14 cellular contexts compared by ENCODE assay signal in genomic region chr12:40063424-40063823, GRCh38. TPM values are rescaled to one million over a fixed set of nuclear protein-coding genes. Genes with fewer than 3 reads are reported as not detected.
DNase-seq lines count a peak whose midpoint lies in the region; ATAC-seq, FAIRE-seq and TF ChIP-seq lines count a peak whose summit lies in the region.
"Had no signal": no experiment of that assay in that cellular context is flagged by ENCODE, and none has a peak within 500 bp of the region (broad histone marks: within the 10 kb centered on the region; RNA-seq: fewer than 3 reads in every experiment).

No MANE protein-coding gene starts in this region.

- no peaks in the 10 kb centered on the region for H4K20me1 ChIP-seq in astrocyte (ENCODE audit: insufficient read depth, low read length)

- H3K9me3 ChIP-seq in astrocyte (ENCODE audit: insufficient read depth, low read depth, low read length): no peaks in the 10 kb centered on the region

- no peak overlapping the region for H2AFZ ChIP-seq in astrocyte (ENCODE audit: low read depth, low read length)

- no peak overlapping the region for H3K4me3 ChIP-seq in astrocyte (ENCODE audit: insufficient read depth, low read depth, low read length)

- TF ChIP-seq CTCF in astrocyte (IDR thresholded peaks at IDR 0.05; ENCODE audit: insufficient read depth, low read depth, low read length): no peak

- no peaks in the 10 kb centered on the region for H3K36me3 ChIP-seq in astrocyte (ENCODE audit: insufficient read depth, low read length)

- no peaks in the 10 kb centered on the region for H3K27me3 ChIP-seq in astrocyte (ENCODE audit: insufficient read depth, low read length)
- H3K27me3 ChIP-seq: dorsolateral prefrontal cortex had no signal

- no peaks in the 10 kb centered on the region for H3K4me1 ChIP-seq in astrocyte (ENCODE audit: insufficient read depth, low read length)

- H3K4me2 ChIP-seq in astrocyte (ENCODE audit: low read length): no peak overlapping the region

- H3K9ac ChIP-seq in astrocyte (ENCODE audit: low read length): no peak overlapping the region

- no peak for ATAC-seq in T-cell (replicated peaks in 1 of 4)
- ATAC-seq: stimulated activated memory B cell treated with anti-CD40 and anti-IgM and Interleukin-4, amounts not matched to agents 10 μg/mL and 1 μg/mL and 100 μg/mL, for 72 hours had no signal

- no peaks in the 10 kb centered on the region for H3K27me3 Mint-ChIP-seq in astrocyte (ENCODE audit: low read depth, unreplicated experiment)
- peaks cover 0 to 7% of the 10 kb centered on the region in 2 donors for H3K27me3 Mint-ChIP-seq in T-cell
- H3K27me3 Mint-ChIP-seq: stimulated activated memory B cell treated with anti-CD40 and anti-IgM and Interleukin-4, amounts not matched to agents 10 μg/mL and 1 μg/mL and 100 μg/mL, for 72 hours had no signal

- FAIRE-seq in astrocyte (lab: Jason Lieb, UNC): no peak
- FAIRE-seq: RCC 7860 had no signal

- no peaks in the 10 kb centered on the region for H3K9me3 Mint-ChIP-seq in astrocyte (ENCODE audit: unreplicated experiment)
- H3K9me3 Mint-ChIP-seq in T-cell: no peaks in the 10 kb centered on the region
- H3K9me3 Mint-ChIP-seq: H9; stimulated activated memory B cell treated with anti-CD40 and anti-IgM and Interleukin-4, amounts not matched to agents 10 μg/mL and 1 μg/mL and 100 μg/mL, for 72 hours had no signal

- H3K27ac Mint-ChIP-seq in astrocyte (ENCODE audit: unreplicated experiment): no peak overlapping the region
- no peak overlapping the region for H3K27ac Mint-ChIP-seq in T-cell
- H3K27ac Mint-ChIP-seq: stimulated activated memory B cell treated with anti-CD40 and anti-IgM and Interleukin-4, amounts not matched to agents 10 μg/mL and 1 μg/mL and 100 μg/mL, for 72 hours had no signal

- no peak overlapping the region for H3K27ac ChIP-seq in astrocyte (ENCODE audit: low read depth, low read length)

- DNase-seq in AG20443 (ENCODE audit: low spot score): peak; percentile 49
- DNase-seq in NCI-H1694 (lab: John Stamatoyannopoulos, UW): peak; percentile 44
- DNase-seq in astrocyte (ENCODE audit: low read depth): peak; percentile 34
- peak; percentile 39 for DNase-seq in kidney tubule cell (ENCODE audit: low spot score)
- DNase-seq in activated CD4-positive, alpha-beta T cell treated with anti-CD3 and anti-CD28 coated beads, Interleukin-2, amount 50 U/mL, for 4 hours: no peak
- DNase-seq in T-cell: no peak
- no peak for DNase-seq in GOT3 (lab: John Stamatoyannopoulos, UW)
- DNase-seq in NCI-H82 (lab: John Stamatoyannopoulos, UW): no peak
- DNase-seq: EL; H9; stimulated activated CD4-positive, alpha-beta T cell treated with anti-CD3 and anti-CD28 coated beads, Interleukin-2, amount 100 ng/mL, for 24 hours had no signal

- H3K4me3 Mint-ChIP-seq in astrocyte (ENCODE audit: unreplicated experiment): no peak overlapping the region
- H3K4me3 Mint-ChIP-seq in T-cell: no peak overlapping the region
- H3K4me3 Mint-ChIP-seq: H9; stimulated activated memory B cell treated with anti-CD40 and anti-IgM and Interleukin-4, amounts not matched to agents 10 μg/mL and 1 μg/mL and 100 μg/mL, for 72 hours had no signal

- no peaks in the 10 kb centered on the region for H3K79me2 ChIP-seq in astrocyte (ENCODE audit: insufficient read depth, low read length)

- POLR2A ChIA-PET in T-cell (lab: Charles Lee): no interaction called here

- H3K4me1 Mint-ChIP-seq in astrocyte (ENCODE audit: low read depth, unreplicated experiment) (peaks cover 7% of the 10 kb centered on the region), T-cell (no peaks in the 10 kb centered on the region)
- H3K4me1 Mint-ChIP-seq: stimulated activated memory B cell treated with anti-CD40 and anti-IgM and Interleukin-4, amounts not matched to agents 10 μg/mL and 1 μg/mL and 100 μg/mL, for 72 hours had no signal

- H3K36me3 Mint-ChIP-seq in astrocyte (ENCODE audit: low read depth, unreplicated experiment) (no peaks in the 10 kb centered on the region), T-cell (no peaks in the 10 kb centered on the region)
- H3K36me3 Mint-ChIP-seq: stimulated activated memory B cell treated with anti-CD40 and anti-IgM and Interleukin-4, amounts not matched to agents 10 μg/mL and 1 μg/mL and 100 μg/mL, for 72 hours had no signal

- CTCF ChIA-PET in T-cell (lab: Charles Lee): interaction anchor here (0.6 to 1.2 kb wide), 3 partner anchors 9 to 63 kb away, joined by 3 to 5 read pairs (median 3); no protein-coding TSS in a partner anchor

RNA-seq across cellular contexts. Expression of gene SLC2A13, which starts 42.5 kb away (rescaled TPM):
- 10.2 and 10.7 TPM in 2 replicates for total RNA-seq in astrocyte
- total RNA-seq in T-cell: 1 to 10 TPM; 4.2 to 6.0 (median 5.1) TPM

Comparison
In these comparisons a context has a peak if more than half of its experiments do, and no peak if none do; other contexts are left out.
1. DNase-seq: peak in AG20443 (single experiment), NCI-H1694 (single experiment), astrocyte (single experiment) and kidney tubule cell (single experiment); none in activated CD4-positive, alpha-beta T cell treated with anti-CD3 and anti-CD28 coated beads, Interleukin-2, amount 50 U/mL, for 4 hours (0 of 2), T-cell (0 of 34), GOT3 (single experiment) and NCI-H82 (single experiment).